1 cellular context compared by ENCODE assay signal in genomic region chr12:105225505-105225904, GRCh38.
TF ChIP-seq lines count a peak whose summit lies in the region.

No MANE protein-coding gene starts in this region.

TF ChIP-seq in SK-N-SH treated with all-trans-retinoic acid at 6 μM for 48 hours, 23 proteins besides CTCF, POLR2A, EP300 and RAD21 (continued from another document):
- TF ChIP-seq CREB5 (CRISPR knock-in tag; IDR thresholded peaks at IDR 0.05; ENCODE audit: low read depth): no peak
- no peak for TF ChIP-seq PATZ1 (CRISPR knock-in tag; IDR thresholded peaks at IDR 0.05; ENCODE audit: borderline replicate concordance)
- no peak for TF ChIP-seq PPARA (CRISPR knock-in tag; IDR thresholded peaks at IDR 0.05; ENCODE audit: borderline replicate concordance)
- TF ChIP-seq BACH2 (CRISPR knock-in tag; IDR thresholded peaks at IDR 0.05; ENCODE audit: borderline replicate concordance): no peak
- TF ChIP-seq CSDC2 (CRISPR knock-in tag; IDR thresholded peaks at IDR 0.05): no peak
- TF ChIP-seq GLIS3 (CRISPR knock-in tag; IDR thresholded peaks at IDR 0.05): no peak
- TF ChIP-seq CSRNP3 (CRISPR knock-in tag; IDR thresholded peaks at IDR 0.05): no peak
- no peak for TF ChIP-seq ARNTL (CRISPR knock-in tag; IDR thresholded peaks at IDR 0.05; ENCODE audit: borderline replicate concordance, low read depth)
- TF ChIP-seq SNAI2 (CRISPR knock-in tag; IDR thresholded peaks at IDR 0.05): no peak
- no peak for TF ChIP-seq RARB (CRISPR knock-in tag; IDR thresholded peaks at IDR 0.05)
- no peak for TF ChIP-seq ESRRG (CRISPR knock-in tag; IDR thresholded peaks at IDR 0.05)
- no peak for TF ChIP-seq ISL1 (CRISPR knock-in tag; IDR thresholded peaks at IDR 0.05)
